Comparison of ENCODE assay signal across 8 cellular contexts in genomic region chr6:2940010-2940850, GRCh38. TPM values are rescaled to one million over a fixed set of nuclear protein-coding genes. Genes with fewer than 3 reads are reported as not detected.
A peak's percentile ranks its signal among the peaks of the same experiment; 100 is the strongest.
DNase-seq lines count a peak whose midpoint lies in the region; ATAC-seq, FAIRE-seq and TF ChIP-seq lines count a peak whose summit lies in the region.

No MANE protein-coding gene starts in this region.

- no peaks in the 10 kb centered on the region for H3K79me2 ChIP-seq in GM12878 (ENCODE audit: control insufficient read depth, insufficient read depth, low read length)

- H3K4me2 ChIP-seq in GM12878 (ENCODE audit: control insufficient read depth, insufficient read depth), result no peak overlapping the region

- BruUV-seq in GM12878 (replicated peaks; lab: Mats Ljungman, UMichigan), result TSS peak; percentile 100

- peaks cover 44% of the 10 kb centered on the region for H3K36me3 Mint-ChIP-seq in T-helper 1 cell treated with Interleukin-12 subunit alpha and Interleukin-12 subunit beta and Interleukin-4 antibody, amounts not matched to agents 30 μg/mL and 1 μg/mL, for 36 hours (ENCODE audit: low read depth)

- CTCF ChIA-PET in GM12878 (lab: Yijun Ruan, JAX), result interaction anchor here (0.7 to 12.7 kb wide), 11 partner anchors 8 to 149 kb away, joined by 3 to 193 read pairs (median 4); no protein-coding TSS in a partner anchor

- H3K27ac Mint-ChIP-seq in T-helper 1 cell treated with Interleukin-12 subunit alpha and Interleukin-12 subunit beta and Interleukin-4 antibody, amounts not matched to agents 30 μg/mL and 1 μg/mL, for 36 hours, result peak overlapping the region; percentile 94

- H3K27ac ChIP-seq in GM12878 (ENCODE audit: control insufficient read depth, insufficient read depth), result peak overlapping the region; percentile 17; the same call in 1 of the 2 replicates
- no peak overlapping the region for H3K27ac ChIP-seq in tibial nerve

- H3K4me1 ChIP-seq in GM12878 (ENCODE audit: control insufficient read depth, insufficient read depth, low read length) (peaks cover 36% of the 10 kb centered on the region), tibial nerve (peaks cover 0 to 4% (median 2%) of the 10 kb centered on the region in 4 donors)

- H3K9ac ChIP-seq in GM12878 (ENCODE audit: control insufficient read depth, insufficient read depth, low read length), result no peak overlapping the region

- in situ Hi-C loops in GM12878 (cut with MboI), result loop anchor here (25.0 kb wide), 1 partner anchor 1353 kb away; no protein-coding TSS in a partner anchor

- TF ChIP-seq POLR2A in GM12878 (IDR thresholded peaks at IDR 0.05; ENCODE audit: low read depth, low read length) (peak; percentile 72), tibial nerve (IDR thresholded peaks at IDR 0.05) (no peak)

- H3K36me3 ChIP-seq in GM12878 (ENCODE audit: control insufficient read depth in 2 of 2, insufficient read depth in 2 of 2, low read length in 1 of 2) (no peaks in the 10 kb centered on the region), tibial nerve (no peaks in the 10 kb centered on the region)

- POLR2A ChIA-PET in GM12878 (lab: Charles Lee), result interaction anchor here (0.6 to 1.2 kb wide), 3 partner anchors 44 to 115 kb away, joined by 3 read pairs; no protein-coding TSS in a partner anchor

- H2AFZ ChIP-seq in GM12878 (ENCODE audit: control insufficient read depth, low read depth, low read length), result no peak overlapping the region

- peak overlapping the region; percentile 78 for H3K4me3 Mint-ChIP-seq in T-helper 1 cell treated with Interleukin-12 subunit alpha and Interleukin-12 subunit beta and Interleukin-4 antibody, amounts not matched to agents 30 μg/mL and 1 μg/mL, for 36 hours

- peaks cover 0 to 6% of the 10 kb centered on the region in 2 experiments for H3K27me3 ChIP-seq in GM12878 (replicated peaks in 1 of 2; ENCODE audit: control insufficient read depth in 2 of 2, insufficient read depth in 2 of 2, low read length in 1 of 2)
- H3K27me3 ChIP-seq in tibial nerve, result no peaks in the 10 kb centered on the region

- no peak overlapping the region for H3K4me3 ChIP-seq in GM12878
- peak overlapping the region in 2 of 4 donors; percentile 12 to 29 for H3K4me3 ChIP-seq in tibial nerve

- 8% methylated on average over 26 of the region's 26 CpGs for WGBS in GM12878 (ENCODE audit: insufficient coverage, insufficient replicate concordance, low lambda C conversion rate, missing lambda C conversion rate)
- WGBS in tibial nerve, 2 donors, result 84 to 87% methylated on average over 26 of the region's 26 CpGs

- peak; percentile 84 for ATAC-seq in GM18873 (IDR thresholded peaks at IDR 0.05; ENCODE audit: low FRiP score, unreplicated experiment)
- ATAC-seq in HG02938 (IDR thresholded peaks at IDR 0.05; ENCODE audit: unreplicated experiment), result peak; percentile 80
- ATAC-seq in GM12878, result peak; percentile 97

- TF ChIP-seq EP300 in GM12878 (IDR thresholded peaks at IDR 0.05; ENCODE audit: borderline replicate concordance in 1 of 2, control insufficient read depth in 1 of 2, low read depth in 2 of 2, low read length in 2 of 2), result peak; percentile 64 to 93
- no peak for TF ChIP-seq EP300 in tibial nerve (IDR thresholded peaks at IDR 0.05)

- H3K27me3 Mint-ChIP-seq in T-helper 1 cell treated with Interleukin-12 subunit alpha and Interleukin-12 subunit beta and Interleukin-4 antibody, amounts not matched to agents 30 μg/mL and 1 μg/mL, for 36 hours (ENCODE audit: low read depth), result peaks cover 33% of the 10 kb centered on the region

- no peaks in the 10 kb centered on the region for H4K20me1 ChIP-seq in GM12878 (ENCODE audit: control insufficient read depth, insufficient read depth)

- RAD21 ChIA-PET in GM12878 (lab: Charles Lee; ENCODE audit: unreplicated experiment), result interaction anchor here (0.6 to 1.7 kb wide), 12 partner anchors 15 to 1195 kb away, joined by 3 to 11 read pairs (median 4); partner anchors contain the start of genes ECI2 and SERPINB1

- TF ChIP-seq RAD21 in GM12878 (IDR thresholded peaks at IDR 0.05; ENCODE audit: insufficient read depth, low read depth, low read length), result no peak

- DNase-seq in GM12878 (ENCODE audit: low read depth, low spot score) (peak; percentile 99), OCI-M2 (lab: John Stamatoyannopoulos, UW; ENCODE audit: unreplicated experiment) (no peak), tibial nerve (ENCODE audit: low spot score in 2 of 2) (no peak), dedifferentiated amniotic fluid mesenchymal stem cell (ENCODE audit: extremely low spot score) (no peak)
- DNase-seq in stimulated activated CD8-positive, alpha-beta memory T cell treated with anti-CD3 and anti-CD28 coated beads, Interleukin-12 subunit alpha, Interleukin-12 subunit beta, amount 100 ng/mL, for 1 hour (ENCODE audit: low read depth), result peak; percentile 45

- TF ChIP-seq CTCF in GM12878 (IDR thresholded peaks at IDR 0.05 in 2 of 3, conservative IDR thresholded peaks at IDR 0.05 in 1 of 3; ENCODE audit: control insufficient read depth in 2 of 3, extremely low read depth in 1 of 3, insufficient read depth in 1 of 3, low read depth in 3 of 3, low read length in 3 of 3), result no peak
- TF ChIP-seq CTCF in tibial nerve (IDR thresholded peaks at IDR 0.05), result no peak

- intact Hi-C loops in GM12878 (cut with micrococcal nuclease; ENCODE audit: unreplicated experiment), result loop anchor here (1.0 to 5.0 kb wide), 4 partner anchors 41 to 127 kb away; partner anchors contain the start of gene RIPK1

- SMC1A ChIA-PET in GM12878 (lab: Charles Lee; ENCODE audit: uncharacterized antibody, unreplicated experiment), result interaction anchor here (0.6 to 1.7 kb wide), 9 partner anchors 9 to 760 kb away, joined by 3 to 9 read pairs (median 4); no protein-coding TSS in a partner anchor

- peaks cover 32% of the 10 kb centered on the region for H3K9me3 ChIP-seq in GM12878 (replicated peaks; ENCODE audit: control insufficient read depth, insufficient read depth, low read length)
- H3K9me3 ChIP-seq in tibial nerve, result no peaks in the 10 kb centered on the region

- H3K9me3 Mint-ChIP-seq in T-helper 1 cell treated with Interleukin-12 subunit alpha and Interleukin-12 subunit beta and Interleukin-4 antibody, amounts not matched to agents 30 μg/mL and 1 μg/mL, for 36 hours, result peaks cover 25% of the 10 kb centered on the region

- peak; percentile 94 for FAIRE-seq in GM12878 (lab: Jason Lieb, UNC)

- peaks cover 50% of the 10 kb centered on the region for H3K4me1 Mint-ChIP-seq in T-helper 1 cell treated with Interleukin-12 subunit alpha and Interleukin-12 subunit beta and Interleukin-4 antibody, amounts not matched to agents 30 μg/mL and 1 μg/mL, for 36 hours (ENCODE audit: low read depth)

RNA-seq across cellular contexts. Expression of gene SERPINB6, which starts 31.1 kb away (rescaled TPM):
- 0.35 and 0.49 TPM in 2 replicates for total RNA-seq in GM12878 (2013; cell fraction: nucleolus; rRNA removed)
- 0.54 and 0.68 TPM in 2 replicates for total RNA-seq in GM12878 (2014; rRNA removed)
- 0.49 and 0.88 TPM in 2 replicates for total RNA-seq in GM12878 (2014; rRNA removed; fragmentation: Illumina TruSeq; extraction: Trizol)
- 0.66 and 1.2 TPM in 2 replicates for total RNA-seq in GM12878 (2021)
- polyA plus RNA-seq in GM12878 (2011; ENCODE audit: low read depth), result 1.5 TPM
- 0.14 TPM in 1 of 2 replicates, not detected in the other for polyA plus RNA-seq in GM12878 (2011; rRNA removed)
- polyA plus RNA-seq in GM12878 (2011; cell fraction: cytosol; rRNA removed), result 0.10 TPM in 1 of 2 replicates, not detected in the other
- polyA plus RNA-seq in GM12878 (2011; cell fraction: nucleus; rRNA removed), result 0.06 and 0.23 TPM in 2 replicates
- 0.92 and 1.6 TPM in 2 replicates for polyA plus RNA-seq in GM12878 (2012)
- polyA plus RNA-seq in GM12878 (2014; fragmentation: Illumina TruSeq; extraction: Trizol), result 0.68 and 0.98 TPM in 2 replicates
- 1 to 10 TPM; 1.4 to 2.2 TPM for polyA plus RNA-seq in GM12878 (2014; fragmentation: Nextera tagmentation; extraction: Ambion mirVana)
- 0.45 and 0.58 TPM in 2 replicates for polyA plus RNA-seq in GM12878 (2014; rRNA removed)
- polyA plus RNA-seq in GM12878 (2016; fragmentation: Nextera tagmentation; extraction: Ambion mirVana), result under 1 TPM; 0.37 to 0.39 TPM
- 0.15 TPM in 1 of 2 replicates, not detected in the other for polyA minus RNA-seq in GM12878 (2011; rRNA and poly(A)+ RNA removed)
- polyA minus RNA-seq in GM12878 (2011; cell fraction: cytosol; rRNA and poly(A)+ RNA removed), result 3.2 and 5.1 TPM in 2 replicates
- 0.36 and 0.67 TPM in 2 replicates for polyA minus RNA-seq in GM12878 (2011; cell fraction: nucleus; rRNA and poly(A)+ RNA removed)
- total RNA-seq in tibial nerve, result 100 to 1,000 TPM; 130 to 185 (median 155) TPM

RNA-seq across cellular contexts. Expression of gene SERPINB9, which starts 37.1 kb away (rescaled TPM):
- 63.2 and 66.0 TPM in 2 replicates for total RNA-seq in GM12878 (2013; cell fraction: nucleolus; rRNA removed)
- total RNA-seq in GM12878 (2014; rRNA removed) (4.7 and 5.6 TPM in 2 replicates), GM12878 (2014; rRNA removed; fragmentation: Illumina TruSeq; extraction: Trizol) (5.4 and 5.5 TPM in 2 replicates), GM12878 (2021) (5.8 and 6.1 TPM in 2 replicates), tibial nerve (10 to 100 TPM; 17.1 to 54.4 (median 35.8) TPM)
- 7.8 TPM for polyA plus RNA-seq in GM12878 (2011; ENCODE audit: low read depth)
- polyA plus RNA-seq in GM12878 (2011; rRNA removed) (133 and 141 TPM in 2 replicates), GM12878 (2014; fragmentation: Illumina TruSeq; extraction: Trizol) (6.7 and 7.3 TPM in 2 replicates), GM12878 (2014; fragmentation: Nextera tagmentation; extraction: Ambion mirVana) (1 to 10 TPM; 2.0 to 3.7 TPM), GM12878 (2014; rRNA removed) (3.8 and 5.9 TPM in 2 replicates), GM12878 (2016; fragmentation: Nextera tagmentation; extraction: Ambion mirVana) (1 to 10 TPM; 4.1 to 4.2 TPM)
- polyA plus RNA-seq in GM12878 (2011; cell fraction: cytosol; rRNA removed), result 94.6 and 110 TPM in 2 replicates
- 35.5 and 39.0 TPM in 2 replicates for polyA plus RNA-seq in GM12878 (2011; cell fraction: nucleus; rRNA removed)
- 11.4 and 20.4 TPM in 2 replicates for polyA plus RNA-seq in GM12878 (2012)
- 135 and 152 TPM in 2 replicates for polyA minus RNA-seq in GM12878 (2011; rRNA and poly(A)+ RNA removed)
- 57.1 and 64.0 TPM in 2 replicates for polyA minus RNA-seq in GM12878 (2011; cell fraction: cytosol; rRNA and poly(A)+ RNA removed)
- 21.2 and 30.0 TPM in 2 replicates for polyA minus RNA-seq in GM12878 (2011; cell fraction: nucleus; rRNA and poly(A)+ RNA removed)

RNA-seq across cellular contexts. Expression of gene NQO2, which starts 59.5 kb away (rescaled TPM):
- total RNA-seq in GM12878 (2013; cell fraction: nucleolus; rRNA removed), result 0.10 and 0.12 TPM in 2 replicates
- total RNA-seq in GM12878 (2014; rRNA removed), result 0.68 and 0.76 TPM in 2 replicates
- total RNA-seq in GM12878 (2014; rRNA removed; fragmentation: Illumina TruSeq; extraction: Trizol), result 0.64 and 0.81 TPM in 2 replicates
- total RNA-seq in GM12878 (2021), result 1.3 and 2.2 TPM in 2 replicates
- 1.1 TPM for polyA plus RNA-seq in GM12878 (2011; ENCODE audit: low read depth)
- polyA plus RNA-seq in GM12878 (2011; rRNA removed), result 0.73 and 1.1 TPM in 2 replicates
- 0.67 and 1.0 TPM in 2 replicates for polyA plus RNA-seq in GM12878 (2011; cell fraction: cytosol; rRNA removed)
- polyA plus RNA-seq in GM12878 (2011; cell fraction: nucleus; rRNA removed), result 0.88 and 1.1 TPM in 2 replicates
- 2.6 and 2.7 TPM in 2 replicates for polyA plus RNA-seq in GM12878 (2012)
- polyA plus RNA-seq in GM12878 (2014; fragmentation: Illumina TruSeq; extraction: Trizol), result 0.29 and 0.79 TPM in 2 replicates
- under 1 TPM; 0.55 to 0.66 TPM for polyA plus RNA-seq in GM12878 (2014; fragmentation: Nextera tagmentation; extraction: Ambion mirVana)
- polyA plus RNA-seq in GM12878 (2014; rRNA removed), result 0.76 and 1.2 TPM in 2 replicates
- 1 to 10 TPM; 2.4 to 2.6 TPM for polyA plus RNA-seq in GM12878 (2016; fragmentation: Nextera tagmentation; extraction: Ambion mirVana)
- 0.82 and 1.2 TPM in 2 replicates for polyA minus RNA-seq in GM12878 (2011; rRNA and poly(A)+ RNA removed)
- 1.4 and 2.5 TPM in 2 replicates for polyA minus RNA-seq in GM12878 (2011; cell fraction: cytosol; rRNA and poly(A)+ RNA removed)
- 0.10 and 0.36 TPM in 2 replicates for polyA minus RNA-seq in GM12878 (2011; cell fraction: nucleus; rRNA and poly(A)+ RNA removed)
- 10 to 100 TPM; 18.8 to 33.6 (median 25.8) TPM for total RNA-seq in tibial nerve

Comparison
In these comparisons a context has a peak if more than half of its experiments do, and no peak if none do; other contexts are left out.
1. DNase-seq: peak in GM12878 (single experiment) and stimulated activated CD8-positive, alpha-beta memory T cell treated with anti-CD3 and anti-CD28 coated beads, Interleukin-12 subunit alpha, Interleukin-12 subunit beta, amount 100 ng/mL, for 1 hour (single experiment); none in OCI-M2 (single experiment), tibial nerve (0 of 2) and dedifferentiated amniotic fluid mesenchymal stem cell (single experiment).
2. RNA of gene SERPINB6, which starts 31.1 kb away (total RNA-seq): 130 to 185 TPM in tibial nerve; 0.35 to 1.2 TPM in GM12878; every median in the first group is over 10 times any median in the second.
3. RNA of gene NQO2, which starts 59.5 kb away (total RNA-seq): 18.8 to 33.6 TPM in tibial nerve; 0.10 to 2.2 TPM in GM12878; every median in the first group is over 4 times any median in the second.
4. Peak in every context shown above with its lines, with median percentiles within 50 percentile points of each other: ATAC-seq.